19 cellular contexts compared by ENCODE assay signal in the genomic region with DNA sequence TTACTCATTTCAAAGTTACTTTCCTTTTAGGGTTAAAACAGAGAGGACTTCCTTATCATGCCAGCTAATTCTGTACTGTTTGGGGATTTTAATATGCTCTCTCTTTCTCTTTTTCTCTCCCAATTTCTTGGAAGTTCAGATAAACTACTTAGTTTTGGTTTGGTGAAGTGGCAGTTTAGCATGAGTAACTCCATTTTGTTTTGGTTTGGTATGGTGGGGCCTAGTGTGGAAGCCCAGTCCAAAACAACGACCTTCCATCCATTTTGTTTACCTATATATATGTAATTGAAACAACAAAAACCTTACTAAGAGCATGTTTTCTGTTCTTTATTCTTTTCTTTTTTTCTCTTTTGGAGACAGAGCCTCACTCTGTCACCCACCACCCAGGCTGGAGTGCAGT. TPM values are rescaled to one million over a fixed set of nuclear protein-coding genes. Genes with fewer than 3 reads are reported as not detected.
DNase-seq lines count a peak whose midpoint lies in the region; ATAC-seq, FAIRE-seq and TF ChIP-seq lines count a peak whose summit lies in the region.
"Had no signal": no experiment of that assay in that cellular context is flagged by ENCODE, and none has a peak within 500 bp of the region (broad histone marks: within the 10 kb centered on the region; RNA-seq: fewer than 3 reads in every experiment).

No MANE protein-coding gene starts in this region.

- H3K9me3 ChIP-seq in breast epithelium (no peaks in the 10 kb centered on the region), K562 (replicated peaks; ENCODE audit: control insufficient read depth, insufficient read depth, low read depth, low read length) (no peaks in the 10 kb centered on the region), kidney (ENCODE audit: control insufficient read depth in 1 of 2, low read length in 2 of 2) (no peaks in the 10 kb centered on the region)
- H3K9me3 ChIP-seq: Caco-2 had no signal

- no peaks in the 10 kb centered on the region for H3K9me1 ChIP-seq in K562 (ENCODE audit: control insufficient read depth, insufficient read depth, low read length)

- H3K27ac Mint-ChIP-seq in MCF 10A (ENCODE audit: low read depth, unreplicated experiment) (no peak overlapping the region), osteocyte (ENCODE audit: unreplicated experiment) (no peak overlapping the region)
- H3K27ac Mint-ChIP-seq: B cell; CD4-positive, CD25-positive, alpha-beta regulatory T cell had no signal

- H3K27me3 Mint-ChIP-seq in MCF 10A (ENCODE audit: insufficient read depth, unreplicated experiment), result peaks cover 10% of the 10 kb centered on the region
- peaks cover 30% of the 10 kb centered on the region for H3K27me3 Mint-ChIP-seq in osteocyte (ENCODE audit: unreplicated experiment)

- H3K4me3 ChIP-seq in breast epithelium (no peak overlapping the region), K562 (no peak overlapping the region), kidney (ENCODE audit: low read length in 2 of 2) (no peak overlapping the region)
- H3K4me3 ChIP-seq: PC-9 had no signal

- WGBS in K562 (ENCODE audit: insufficient coverage, low coverage, missing lambda C conversion rate), result 26% methylated on average over 1 of the region's 1 CpG

- no peak for TF ChIP-seq EP300 in K562 (IDR thresholded peaks at IDR 0.05; ENCODE audit: low read length)

- in situ Hi-C loops in K562 (cut with MboI), result no loop called here

- H3K27ac ChIP-seq in breast epithelium (peak overlapping the region; percentile 60 to 86), K562 (ENCODE audit: extremely low read depth, low read depth, low read length) (no peak overlapping the region), layer of hippocampus (ENCODE audit: low read depth, low read length) (peak overlapping the region; percentile 18), kidney (ENCODE audit: low read depth in 2 of 2, low read length in 2 of 2) (no peak overlapping the region)
- H3K27ac ChIP-seq: PC-9 had no signal

- no peak for ATAC-seq in K562

- H4K20me1 ChIP-seq in K562 (replicated peaks; ENCODE audit: control insufficient read depth, insufficient read depth, low read length), result no peaks in the 10 kb centered on the region

- TF ChIP-seq CTCF in breast epithelium (IDR thresholded peaks at IDR 0.05) (no peak), MCF 10A (IDR thresholded peaks at IDR 0.05; ENCODE audit: unreplicated experiment) (no peak), K562 (IDR thresholded peaks at IDR 0.05 in 2 of 3, conservative IDR thresholded peaks at IDR 0.05 in 1 of 3; ENCODE audit: insufficient read depth in 2 of 3, low read depth in 1 of 3, low read length in 3 of 3) (no peak), osteocyte (IDR thresholded peaks at IDR 0.05) (no peak), kidney (IDR thresholded peaks at IDR 0.05; ENCODE audit: borderline replicate concordance, extremely low read depth, insufficient read depth) (no peak)

- TF ChIP-seq POLR2A in breast epithelium (IDR thresholded peaks at IDR 0.05) (no peak), K562 (conservative IDR thresholded peaks at IDR 0.05) (no peak)

- H3K4me1 Mint-ChIP-seq in MCF 10A (ENCODE audit: insufficient read depth, unreplicated experiment), result peaks cover 8% of the 10 kb centered on the region
- peaks cover 20% of the 10 kb centered on the region for H3K4me1 Mint-ChIP-seq in osteocyte (ENCODE audit: unreplicated experiment)

- H3K9ac ChIP-seq in K562 (ENCODE audit: insufficient read depth in 1 of 2, low read depth in 2 of 2, low read length in 2 of 2), result no peak overlapping the region
- H3K9ac ChIP-seq in kidney (ENCODE audit: low read length in 2 of 2), result no peak overlapping the region

- FAIRE-seq in K562 (lab: Jason Lieb, UNC), result no peak
- FAIRE-seq in kidney (lab: Jason Lieb, UNC), result no peak
- FAIRE-seq: H1 had no signal

- H3K4me3 Mint-ChIP-seq in MCF 10A (ENCODE audit: unreplicated experiment) (no peak overlapping the region), osteocyte (ENCODE audit: unreplicated experiment) (no peak overlapping the region)
- H3K4me3 Mint-ChIP-seq: B cell; CD4-positive, CD25-positive, alpha-beta regulatory T cell had no signal

- H3K4me2 ChIP-seq in K562 (ENCODE audit: insufficient read depth, low read length), result no peak overlapping the region
- H3K4me2 ChIP-seq: PC-9 had no signal

- intact Hi-C loops in breast epithelium (cut with DNase I; ENCODE audit: low total_unique reads), result no loop called here
- intact Hi-C loops in MCF 10A (cut with micrococcal nuclease), result no loop called here
- intact Hi-C loops in K562 (cut with micrococcal nuclease), result no loop called here
- intact Hi-C loops in kidney (cut with DNase I), result no loop called here

- POLR2A ChIA-PET in MCF 10A (lab: Yijun Ruan, JAX), result no interaction called here
- POLR2A ChIA-PET in K562 (lab: Yijun Ruan, JAX), result interaction anchor here (1.1 kb wide), 1 partner anchor 21 kb away, joined by 4 read pairs; no protein-coding TSS in a partner anchor

- CTCF ChIA-PET in MCF 10A (lab: Yijun Ruan, JAX) (interaction anchor here (1.2 kb wide), 1 partner anchor 12 kb away, joined by 3 read pairs; no protein-coding TSS in a partner anchor), K562 (lab: Yijun Ruan, JAX; ENCODE audit: low intra/inter-chr PET ratio) (no interaction called here)

- H3K27me3 ChIP-seq in breast epithelium (no peaks in the 10 kb centered on the region), K562 (ENCODE audit: control insufficient read depth in 2 of 2, insufficient read depth in 2 of 2, low read length in 2 of 2) (no peaks in the 10 kb centered on the region), layer of hippocampus (ENCODE audit: control insufficient read depth, insufficient read depth, low read length) (peaks cover 4% of the 10 kb centered on the region)

- no peaks in the 10 kb centered on the region for H3K9me3 Mint-ChIP-seq in MCF 10A (ENCODE audit: unreplicated experiment)
- no peaks in the 10 kb centered on the region for H3K9me3 Mint-ChIP-seq in osteocyte (ENCODE audit: unreplicated experiment)

- no peak; a peak in 1 of 4 replicates for TF ChIP-seq RAD21 in K562 (CRISPR knock-in tag; conservative IDR thresholded peaks at IDR 0.05 in 1 of 2, IDR thresholded peaks at IDR 0.05 in 1 of 2)

- DNase-seq in breast epithelium (ENCODE audit: low spot score in 2 of 2) (no peak), MCF 10A (ENCODE audit: unreplicated experiment) (no peak), K562 (ENCODE audit: extremely low read depth in 1 of 4, low spot score in 3 of 4) (no peak), osteocyte (ENCODE audit: extremely low spot score, unreplicated experiment) (no peak), kidney (no peak), superior temporal gyrus (ENCODE audit: extremely low spot score) (no peak)
- DNase-seq: Caco-2; CD4-positive, CD25-positive, alpha-beta regulatory T cell; DMS153; KG1; NCI-H1048; NCI-H146; NCI-H2081; NCI-H510A; NCI-H774; PC-9 had no signal

- BruUV-seq in MCF 10A (replicated peaks; lab: Mats Ljungman, UMichigan) (no TSS peak), K562 (replicated peaks; lab: Mats Ljungman, UMichigan) (no TSS peak)

- H3K79me2 ChIP-seq in K562 (ENCODE audit: control insufficient read depth, insufficient read depth, low read length), result no peaks in the 10 kb centered on the region

- no peaks in the 10 kb centered on the region for H3K36me3 Mint-ChIP-seq in MCF 10A (ENCODE audit: insufficient read depth, unreplicated experiment)
- no peaks in the 10 kb centered on the region for H3K36me3 Mint-ChIP-seq in osteocyte (ENCODE audit: unreplicated experiment)
- H3K36me3 Mint-ChIP-seq: CD4-positive, CD25-positive, alpha-beta regulatory T cell had no signal

- H3K36me3 ChIP-seq in breast epithelium (no peaks in the 10 kb centered on the region), K562 (ENCODE audit: control insufficient read depth, insufficient read depth, low read length) (no peaks in the 10 kb centered on the region), kidney (ENCODE audit: control insufficient read depth in 1 of 2, insufficient read depth in 2 of 2, low read length in 2 of 2) (no peaks in the 10 kb centered on the region)

- H3K4me1 ChIP-seq in breast epithelium (no peaks in the 10 kb centered on the region), K562 (replicated peaks in 1 of 2; ENCODE audit: control insufficient read depth in 2 of 2, insufficient read depth in 2 of 2, low read length in 2 of 2) (peaks cover 15% of the 10 kb centered on the region in 2 experiments; a peak in 4 of 5 replicates), kidney (ENCODE audit: control insufficient read depth in 1 of 2, insufficient read depth in 1 of 2, low read depth in 1 of 2, low read length in 2 of 2) (peaks cover 4 to 6% of the 10 kb centered on the region in 2 donors)
- H3K4me1 ChIP-seq: Caco-2 had no signal

- no peak overlapping the region; the same call in 1 of the 2 replicates for H2AFZ ChIP-seq in K562 (ENCODE audit: low read depth, low read length)
- H2AFZ ChIP-seq: PC-9 had no signal

RNA-seq across cellular contexts. Expression of gene BSPRY, which starts 3.6 kb away (rescaled TPM):
- total RNA-seq in breast epithelium (10 to 100 TPM in 2 of 3 donors, 1 to 10 TPM in 1; 1.1 to 35.3 (median 27.9) TPM), MCF 10A (2022) (0.17 and 0.21 TPM in 2 replicates), K562 (2014; rRNA removed) (0.16 and 0.18 TPM in 2 replicates), K562 (2014; rRNA removed; fragmentation: Illumina TruSeq; extraction: Trizol) (0.18 and 0.22 TPM in 2 replicates), K562 (2015; rRNA removed; fragmentation: Illumina TruSeq; extraction: Trizol) (0.22 and 0.23 TPM in 2 replicates), K562 (2021) (0.16 and 0.45 TPM in 2 replicates), osteocyte (not detected in 2 replicates), kidney (14.5 TPM)
- total RNA-seq in K562 (2011; cell fraction: chromatin; rRNA removed; ENCODE audit: low replicate concordance), result 0.25 and 0.56 TPM in 2 replicates
- total RNA-seq in K562 (2011; cell fraction: nucleolus; rRNA removed), result 0.17 and 0.53 TPM in 2 replicates
- total RNA-seq in K562 (2011; cell fraction: nucleoplasm; rRNA removed), result 0.59 and 0.84 TPM in 2 replicates
- polyA plus RNA-seq in K562 (2011; rRNA removed) (0.46 and 0.67 TPM in 2 replicates), K562 (2014; fragmentation: Illumina TruSeq; extraction: Trizol) (0.21 and 0.22 TPM in 2 replicates), K562 (2014; fragmentation: Nextera tagmentation; extraction: Ambion mirVana) (under 1 TPM; 0.07 TPM), K562 (2014; rRNA removed) (0.17 and 0.34 TPM in 2 replicates), kidney (ENCODE audit: insufficient read depth, low read depth, low replicate concordance) (18.0 TPM)
- 0.63 and 1.2 TPM in 2 replicates for polyA plus RNA-seq in K562 (2011; cell fraction: cytosol; rRNA removed)
- 0.51 and 0.95 TPM in 2 replicates for polyA plus RNA-seq in K562 (2011; cell fraction: nucleus; rRNA removed)
- 0.30 and 0.64 TPM in 2 replicates for polyA plus RNA-seq in K562 (2012)
- 0.30 and 0.88 TPM in 2 replicates for polyA minus RNA-seq in K562 (2011; rRNA and poly(A)+ RNA removed)
- polyA minus RNA-seq in K562 (2011; cell fraction: cytosol; rRNA and poly(A)+ RNA removed), result 0.55 TPM in 1 of 2 replicates, not detected in the other
- 0.27 and 0.33 TPM in 2 replicates for polyA minus RNA-seq in K562 (2011; cell fraction: nucleus; rRNA and poly(A)+ RNA removed)

RNA-seq across cellular contexts. Expression of gene WDR31, which starts 5.6 kb away (rescaled TPM):
- total RNA-seq in breast epithelium, result 1 to 10 TPM; 1.9 to 4.0 (median 3.6) TPM
- total RNA-seq in MCF 10A (2022), result 2.3 and 2.9 TPM in 2 replicates
- total RNA-seq in K562 (2011; cell fraction: chromatin; rRNA removed; ENCODE audit: low replicate concordance), result 1.1 and 1.9 TPM in 2 replicates
- total RNA-seq in K562 (2011; cell fraction: nucleolus; rRNA removed), result 0.83 and 1.2 TPM in 2 replicates
- total RNA-seq in K562 (2011; cell fraction: nucleoplasm; rRNA removed), result 0.73 and 0.84 TPM in 2 replicates
- 0.64 and 0.78 TPM in 2 replicates for total RNA-seq in K562 (2014; rRNA removed)
- total RNA-seq in K562 (2014; rRNA removed; fragmentation: Illumina TruSeq; extraction: Trizol), result 0.95 and 1.3 TPM in 2 replicates
- total RNA-seq in K562 (2015; rRNA removed; fragmentation: Illumina TruSeq; extraction: Trizol), result 0.80 and 1.0 TPM in 2 replicates
- 1.4 and 1.5 TPM in 2 replicates for total RNA-seq in K562 (2021)
- polyA plus RNA-seq in K562 (2011; rRNA removed), result 1.3 and 1.8 TPM in 2 replicates
- 0.64 and 1.2 TPM in 2 replicates for polyA plus RNA-seq in K562 (2011; cell fraction: cytosol; rRNA removed)
- 0.93 and 1.8 TPM in 2 replicates for polyA plus RNA-seq in K562 (2011; cell fraction: nucleus; rRNA removed)
- polyA plus RNA-seq in K562 (2012), result 1.6 and 4.2 TPM in 2 replicates
- polyA plus RNA-seq in K562 (2014; fragmentation: Illumina TruSeq; extraction: Trizol), result 1.2 and 1.3 TPM in 2 replicates
- polyA plus RNA-seq in K562 (2014; fragmentation: Nextera tagmentation; extraction: Ambion mirVana), result under 1 TPM; 0.35 to 0.71 TPM
- 0.66 and 1.5 TPM in 2 replicates for polyA plus RNA-seq in K562 (2014; rRNA removed)
- 2.9 and 7.2 TPM in 2 replicates for polyA minus RNA-seq in K562 (2011; rRNA and poly(A)+ RNA removed)
- 1.0 and 2.5 TPM in 2 replicates for polyA minus RNA-seq in K562 (2011; cell fraction: cytosol; rRNA and poly(A)+ RNA removed)
- polyA minus RNA-seq in K562 (2011; cell fraction: nucleus; rRNA and poly(A)+ RNA removed), result 0.54 and 0.67 TPM in 2 replicates
- 2.2 and 3.4 TPM in 2 replicates for total RNA-seq in osteocyte
- 8.7 TPM for total RNA-seq in kidney
- polyA plus RNA-seq in kidney (ENCODE audit: insufficient read depth, low read depth, low replicate concordance), result 3.1 TPM

RNA-seq across cellular contexts. Expression of gene HDHD3, which starts 31.1 kb away (rescaled TPM):
- total RNA-seq in breast epithelium (10 to 100 TPM; 24.5 to 66.9 (median 54.1) TPM), MCF 10A (2022) (10.1 and 11.5 TPM in 2 replicates), K562 (2014; rRNA removed) (13.8 and 20.4 TPM in 2 replicates), K562 (2014; rRNA removed; fragmentation: Illumina TruSeq; extraction: Trizol) (4.4 and 5.0 TPM in 2 replicates), K562 (2015; rRNA removed; fragmentation: Illumina TruSeq; extraction: Trizol) (12.5 and 14.4 TPM in 2 replicates), K562 (2021) (15.7 TPM in 2 replicates), osteocyte (12.2 and 12.7 TPM in 2 replicates), kidney (29.8 TPM)
- total RNA-seq in K562 (2011; cell fraction: chromatin; rRNA removed; ENCODE audit: low replicate concordance), result 7.1 and 22.9 TPM in 2 replicates
- total RNA-seq in K562 (2011; cell fraction: nucleolus; rRNA removed), result 30.4 and 30.7 TPM in 2 replicates
- total RNA-seq in K562 (2011; cell fraction: nucleoplasm; rRNA removed), result 16.3 and 16.9 TPM in 2 replicates
- polyA plus RNA-seq in K562 (2011; rRNA removed) (10.7 and 10.9 TPM in 2 replicates), K562 (2014; fragmentation: Illumina TruSeq; extraction: Trizol) (10.1 and 12.9 TPM in 2 replicates), K562 (2014; fragmentation: Nextera tagmentation; extraction: Ambion mirVana) (1 to 10 TPM; 1.1 to 2.0 TPM), K562 (2014; rRNA removed) (19.1 and 22.7 TPM in 2 replicates), kidney (ENCODE audit: insufficient read depth, low read depth, low replicate concordance) (107 TPM)
- polyA plus RNA-seq in K562 (2011; cell fraction: cytosol; rRNA removed), result 12.8 and 21.8 TPM in 2 replicates
- 9.5 and 19.5 TPM in 2 replicates for polyA plus RNA-seq in K562 (2011; cell fraction: nucleus; rRNA removed)
- 14.3 and 24.3 TPM in 2 replicates for polyA plus RNA-seq in K562 (2012)
- polyA minus RNA-seq in K562 (2011; rRNA and poly(A)+ RNA removed), result 4.6 TPM in 2 replicates
- polyA minus RNA-seq in K562 (2011; cell fraction: cytosol; rRNA and poly(A)+ RNA removed), result 4.9 and 5.7 TPM in 2 replicates
- 8.2 and 13.1 TPM in 2 replicates for polyA minus RNA-seq in K562 (2011; cell fraction: nucleus; rRNA and poly(A)+ RNA removed)

RNA-seq across cellular contexts. Expression of gene RNF183, which starts 42.5 kb away (rescaled TPM):
- 1 to 10 TPM in 1 of 3 donors, under 1 TPM in 1, not detected in 1; 0.98 to 3.5 TPM for total RNA-seq in breast epithelium
- not detected in 2 replicates for total RNA-seq in MCF 10A (2022)
- total RNA-seq in K562 (2011; cell fraction: chromatin; rRNA removed; ENCODE audit: low replicate concordance), result 2.4 and 2.9 TPM in 2 replicates
- 0.92 and 2.3 TPM in 2 replicates for total RNA-seq in K562 (2011; cell fraction: nucleolus; rRNA removed)
- 1.4 and 2.4 TPM in 2 replicates for total RNA-seq in K562 (2011; cell fraction: nucleoplasm; rRNA removed)
- total RNA-seq in K562 (2014; rRNA removed), result not detected in 2 replicates
- not detected in 2 replicates for total RNA-seq in K562 (2014; rRNA removed; fragmentation: Illumina TruSeq; extraction: Trizol)
- total RNA-seq in K562 (2015; rRNA removed; fragmentation: Illumina TruSeq; extraction: Trizol), result not detected in 2 replicates
- 0.22 TPM in 1 of 2 replicates, not detected in the other for total RNA-seq in K562 (2021)
- 2.0 and 3.1 TPM in 2 replicates for polyA plus RNA-seq in K562 (2011; rRNA removed)
- polyA plus RNA-seq in K562 (2011; cell fraction: cytosol; rRNA removed), result 3.7 TPM in 2 replicates
- polyA plus RNA-seq in K562 (2011; cell fraction: nucleus; rRNA removed), result 8.0 and 10.7 TPM in 2 replicates
- polyA plus RNA-seq in K562 (2012), result 0.26 and 0.57 TPM in 2 replicates
- 0.08 TPM in 1 of 2 replicates, not detected in the other for polyA plus RNA-seq in K562 (2014; fragmentation: Illumina TruSeq; extraction: Trizol)
- under 1 TPM in 1 of 2 experiments, not detected in 1; 0.04 TPM for polyA plus RNA-seq in K562 (2014; fragmentation: Nextera tagmentation; extraction: Ambion mirVana)
- 0.08 and 0.11 TPM in 2 replicates for polyA plus RNA-seq in K562 (2014; rRNA removed)
- 1.1 and 1.3 TPM in 2 replicates for polyA minus RNA-seq in K562 (2011; rRNA and poly(A)+ RNA removed)
- polyA minus RNA-seq in K562 (2011; cell fraction: cytosol; rRNA and poly(A)+ RNA removed), result not detected in 2 replicates
- 0.94 and 2.2 TPM in 2 replicates for polyA minus RNA-seq in K562 (2011; cell fraction: nucleus; rRNA and poly(A)+ RNA removed)
- not detected in 2 replicates for total RNA-seq in osteocyte
- total RNA-seq in kidney, result 3.6 TPM
- 8.1 TPM for polyA plus RNA-seq in kidney (ENCODE audit: insufficient read depth, low read depth, low replicate concordance)
- total RNA-seq: B cell; CD4-positive, CD25-positive, alpha-beta regulatory T cell; H1 had no signal
- polyA plus RNA-seq: CD4-positive, CD25-positive, alpha-beta regulatory T cell had no signal

RNA-seq across cellular contexts. Expression of gene ALAD, which starts 55.4 kb away (rescaled TPM):
- 10 to 100 TPM; 27.4 to 28.5 (median 28.3) TPM for total RNA-seq in breast epithelium
- 6.6 and 7.8 TPM in 2 replicates for total RNA-seq in MCF 10A (2022)
- 27.4 and 37.9 TPM in 2 replicates for total RNA-seq in K562 (2011; cell fraction: chromatin; rRNA removed; ENCODE audit: low replicate concordance)
- 14.2 and 19.7 TPM in 2 replicates for total RNA-seq in K562 (2011; cell fraction: nucleolus; rRNA removed)
- 22.7 and 30.5 TPM in 2 replicates for total RNA-seq in K562 (2011; cell fraction: nucleoplasm; rRNA removed)
- 6.8 and 7.4 TPM in 2 replicates for total RNA-seq in K562 (2014; rRNA removed)
- 5.6 and 6.5 TPM in 2 replicates for total RNA-seq in K562 (2014; rRNA removed; fragmentation: Illumina TruSeq; extraction: Trizol)
- 10.8 and 11.4 TPM in 2 replicates for total RNA-seq in K562 (2015; rRNA removed; fragmentation: Illumina TruSeq; extraction: Trizol)
- 10.8 and 11.4 TPM in 2 replicates for total RNA-seq in K562 (2021)
- 6.1 and 7.4 TPM in 2 replicates for polyA plus RNA-seq in K562 (2011; rRNA removed)
- polyA plus RNA-seq in K562 (2011; cell fraction: cytosol; rRNA removed), result 4.6 and 4.7 TPM in 2 replicates
- polyA plus RNA-seq in K562 (2011; cell fraction: nucleus; rRNA removed), result 24.7 and 38.2 TPM in 2 replicates
- 17.4 and 28.3 TPM in 2 replicates for polyA plus RNA-seq in K562 (2012)
- polyA plus RNA-seq in K562 (2014; fragmentation: Illumina TruSeq; extraction: Trizol), result 12.7 and 12.8 TPM in 2 replicates
- polyA plus RNA-seq in K562 (2014; fragmentation: Nextera tagmentation; extraction: Ambion mirVana), result 1 to 10 TPM; 1.3 to 2.3 TPM
- 9.8 and 10.5 TPM in 2 replicates for polyA plus RNA-seq in K562 (2014; rRNA removed)
- polyA minus RNA-seq in K562 (2011; rRNA and poly(A)+ RNA removed), result 5.9 and 6.0 TPM in 2 replicates
- 2.7 and 3.3 TPM in 2 replicates for polyA minus RNA-seq in K562 (2011; cell fraction: cytosol; rRNA and poly(A)+ RNA removed)
- 10.2 and 13.0 TPM in 2 replicates for polyA minus RNA-seq in K562 (2011; cell fraction: nucleus; rRNA and poly(A)+ RNA removed)
- total RNA-seq in osteocyte, result 26.2 and 27.4 TPM in 2 replicates
- total RNA-seq in kidney, result 35.4 TPM
- polyA plus RNA-seq in kidney (ENCODE audit: insufficient read depth, low read depth, low replicate concordance), result 64.1 TPM

Comparison
In these comparisons a context has a peak if more than half of its experiments do, and no peak if none do; other contexts are left out.
1. H3K27ac ChIP-seq: peak in breast epithelium (2 of 2) and layer of hippocampus (single experiment); none in K562 (single experiment) and kidney (0 of 2).